Comparison of ENCODE assay signal across 9 cellular contexts in genomic region chr2:182667321-182667695, GRCh38. TPM values are rescaled to one million over a fixed set of nuclear protein-coding genes. Genes with fewer than 3 reads are reported as not detected.
DNase-seq lines count a peak whose midpoint lies in the region; ATAC-seq and TF ChIP-seq lines count a peak whose summit lies in the region.
"Had no signal": no experiment of that assay in that cellular context is flagged by ENCODE, and none has a peak within 500 bp of the region (broad histone marks: within the 10 kb centered on the region; RNA-seq: fewer than 3 reads in every experiment).

No MANE protein-coding gene starts in this region.

- DNase-seq in DMS53 (lab: John Stamatoyannopoulos, UW) (peak; percentile 66), AG08395 (ENCODE audit: low spot score) (no peak), left lobe of liver (ENCODE audit: low spot score) (no peak), anterior cingulate cortex (lab: John Stamatoyannopoulos, UW) (no peak), NCI-H1048 (lab: John Stamatoyannopoulos, UW) (no peak)

- peak; percentile 7; the same call in 1 of the 2 replicates for TF ChIP-seq CTCF in KMS-11 (conservative IDR thresholded peaks at IDR 0.05; ENCODE audit: low read depth, low read length)

- H3K27ac ChIP-seq in KMS-11, result no peak overlapping the region
- H3K27ac ChIP-seq: BLaER1 had no signal

- H3K36me3 ChIP-seq in KMS-11 (ENCODE audit: insufficient read depth), result no peaks in the 10 kb centered on the region
- H3K36me3 ChIP-seq: BLaER1 had no signal

- peak overlapping the region; percentile 56 for H2AFZ ChIP-seq in KMS-11 (ENCODE audit: low read depth)

- H3K4me2 ChIP-seq in KMS-11, result peak overlapping the region; percentile 5; the same call in 1 of the 2 replicates
- H3K4me2 ChIP-seq: BLaER1 had no signal

- H3K9ac ChIP-seq in KMS-11, result no peak overlapping the region
- H3K9ac ChIP-seq: BLaER1 had no signal

- ATAC-seq in GM19351 (IDR thresholded peaks at IDR 0.05; ENCODE audit: unreplicated experiment), result peak; percentile 26
- ATAC-seq in HG02840 (IDR thresholded peaks at IDR 0.05; ENCODE audit: low FRiP score, unreplicated experiment), result peak; percentile 29
- no peak for ATAC-seq in left lobe of liver

- H3K27me3 ChIP-seq in KMS-11 (ENCODE audit: insufficient read depth, low read depth), result no peaks in the 10 kb centered on the region
- H3K27me3 ChIP-seq: BLaER1 had no signal

- no peaks in the 10 kb centered on the region for H4K20me1 ChIP-seq in KMS-11 (ENCODE audit: insufficient read depth)
- H4K20me1 ChIP-seq: BLaER1 had no signal

- peaks cover 44% of the 10 kb centered on the region for H3K4me1 ChIP-seq in KMS-11 (ENCODE audit: low read depth, poor library complexity, severe bottlenecking)

- no peaks in the 10 kb centered on the region for H3K79me2 ChIP-seq in KMS-11 (ENCODE audit: insufficient read depth, low read depth)

- no peak overlapping the region for H3K4me3 ChIP-seq in KMS-11 (IDR thresholded peaks at IDR 0.05; ENCODE audit: insufficient read depth, low read depth, low read length)
- H3K4me3 ChIP-seq: BLaER1 had no signal

RNA-seq across cellular contexts. Expression of gene DNAJC10, which starts 48.7 kb away (rescaled TPM):
- 32.9 TPM for total RNA-seq in left lobe of liver
